11 cellular contexts compared by ENCODE assay signal in genomic region chr12:32120419-32120818, GRCh38. TPM values are rescaled to one million over a fixed set of nuclear protein-coding genes. Genes with fewer than 3 reads are reported as not detected.
DNase-seq lines count a peak whose midpoint lies in the region; ATAC-seq, FAIRE-seq and TF ChIP-seq lines count a peak whose summit lies in the region.
"Had no signal": no experiment of that assay in that cellular context is flagged by ENCODE, and none has a peak within 500 bp of the region (broad histone marks: within the 10 kb centered on the region; RNA-seq: fewer than 3 reads in every experiment).

No MANE protein-coding gene starts in this region.

- no CpG with 5 or more reads among the region's 2 CpGs for WGBS in neuronal stem cell (ENCODE audit: extremely low coverage in 2 of 2, insufficient read length in 2 of 2, insufficient replicate concordance in 1 of 2), 2 donors

- H3K79me1 ChIP-seq in neuronal stem cell (ENCODE audit: low read depth, low read length) = no peaks in the 10 kb centered on the region

- H4K91ac ChIP-seq in neuronal stem cell (ENCODE audit: low read depth, low read length, poor library complexity) = no peak overlapping the region

- H3K4me2 ChIP-seq in astrocyte (ENCODE audit: low read length) (peak overlapping the region; percentile 33), neuronal stem cell (ENCODE audit: insufficient read depth, low read length, poor library complexity, severe bottlenecking) (no peak overlapping the region)

- no peak overlapping the region for H2BK5ac ChIP-seq in neuronal stem cell (ENCODE audit: low read length)

- H3K4me3 Mint-ChIP-seq in astrocyte (ENCODE audit: unreplicated experiment) = peak overlapping the region; percentile 22
- H3K4me3 Mint-ChIP-seq: activated T-cell treated with anti-CD3 and anti-CD28 coated beads, Interleukin-2, amount 50 U/mL, for 24 hours had no signal

- H3K36me3 Mint-ChIP-seq in astrocyte (ENCODE audit: low read depth, unreplicated experiment) = peaks cover 7% of the 10 kb centered on the region

- H3K79me2 ChIP-seq in astrocyte (ENCODE audit: insufficient read depth, low read length) = peaks cover 78% of the 10 kb centered on the region

- H3K9ac ChIP-seq in astrocyte (ENCODE audit: low read length) (no peak overlapping the region), neuronal stem cell (ENCODE audit: low read depth, low read length, poor library complexity) (no peak overlapping the region)

- H4K20me1 ChIP-seq in astrocyte (ENCODE audit: insufficient read depth, low read length) = peaks cover 37% of the 10 kb centered on the region

- H3K4ac ChIP-seq in neuronal stem cell (ENCODE audit: low read length) = no peak overlapping the region

- ATAC-seq in HG03159 (IDR thresholded peaks at IDR 0.05; ENCODE audit: unreplicated experiment) = peak; percentile 88
- ATAC-seq in HG03457 (IDR thresholded peaks at IDR 0.05; ENCODE audit: unreplicated experiment) = no peak

- no peak overlapping the region for H3K27ac Mint-ChIP-seq in astrocyte (ENCODE audit: unreplicated experiment)
- H3K27ac Mint-ChIP-seq: activated T-cell treated with anti-CD3 and anti-CD28 coated beads, Interleukin-2, amount 50 U/mL, for 24 hours had no signal

- no peak for FAIRE-seq in astrocyte (lab: Jason Lieb, UNC)
- FAIRE-seq: RCC 7860 had no signal

- H2AK5ac ChIP-seq in neuronal stem cell (ENCODE audit: low read depth, low read length) = no peak overlapping the region

- no peak overlapping the region for H3K14ac ChIP-seq in neuronal stem cell (ENCODE audit: low read length)

- no peak overlapping the region for H3K27ac ChIP-seq in astrocyte (ENCODE audit: low read depth, low read length)
- H3K27ac ChIP-seq in neuronal stem cell (replicated peaks; ENCODE audit: low read length) = no peak overlapping the region

- H3K4me3 ChIP-seq in GM12864 (ENCODE audit: low read depth, low read length) (no peak overlapping the region), astrocyte (ENCODE audit: insufficient read depth, low read depth, low read length) (no peak overlapping the region), neuronal stem cell (ENCODE audit: low read length in 2 of 2) (no peak overlapping the region)

- no peak overlapping the region for H2AFZ ChIP-seq in astrocyte (ENCODE audit: low read depth, low read length)
- H2AFZ ChIP-seq in neuronal stem cell (ENCODE audit: low read length) = no peak overlapping the region

- TF ChIP-seq CTCF in GM12864 (IDR thresholded peaks at IDR 0.05; ENCODE audit: low read depth, low read length, missing control alignments) (no peak), GM20000 (IDR thresholded peaks at IDR 0.05; ENCODE audit: extremely low read depth, missing control alignments) (no peak), astrocyte (IDR thresholded peaks at IDR 0.05; ENCODE audit: insufficient read depth, low read depth, low read length) (no peak)

- H3K27me3 Mint-ChIP-seq in astrocyte (ENCODE audit: low read depth, unreplicated experiment) = no peaks in the 10 kb centered on the region
- H3K27me3 Mint-ChIP-seq: activated T-cell treated with anti-CD3 and anti-CD28 coated beads, Interleukin-2, amount 50 U/mL, for 24 hours had no signal

- H4K8ac ChIP-seq in neuronal stem cell (ENCODE audit: low read depth, low read length) = no peak overlapping the region

- H3K27me3 ChIP-seq in astrocyte (ENCODE audit: insufficient read depth, low read length) = no peaks in the 10 kb centered on the region
- H3K27me3 ChIP-seq in neuronal stem cell (ENCODE audit: control insufficient read depth in 3 of 3, insufficient read depth in 3 of 3, low read depth in 1 of 3, low read length in 3 of 3) = no peaks in the 10 kb centered on the region

- H3K23ac ChIP-seq in neuronal stem cell (ENCODE audit: low read depth, low read length, poor library complexity) = no peak overlapping the region

- peaks cover 25% of the 10 kb centered on the region for H3K4me1 Mint-ChIP-seq in astrocyte (ENCODE audit: low read depth, unreplicated experiment)

- DNase-seq in GM12864 (ENCODE audit: low read depth) (peak; percentile 24), GM20000 (ENCODE audit: low spot score) (peak; percentile 45), astrocyte (ENCODE audit: low read depth) (no peak), GM19240 (ENCODE audit: insufficient read length, low spot score) (no peak), neuronal stem cell (ENCODE audit: low spot score) (no peak)
- no peak for DNase-seq in stimulated activated naive CD4-positive, alpha-beta T cell (lab: John Stamatoyannopoulos, UW)
- DNase-seq: activated T-cell treated with anti-CD3 and anti-CD28 coated beads, Interleukin-2, amount 50 U/mL, for 24 hours; COR-L47 had no signal

- H2BK120ac ChIP-seq in neuronal stem cell (ENCODE audit: low read depth, low read length) = no peak overlapping the region

- H3K9me3 Mint-ChIP-seq in astrocyte (ENCODE audit: unreplicated experiment) = no peaks in the 10 kb centered on the region
- H3K9me3 Mint-ChIP-seq: activated T-cell treated with anti-CD3 and anti-CD28 coated beads, Interleukin-2, amount 50 U/mL, for 24 hours had no signal

- H3K9me3 ChIP-seq in astrocyte (ENCODE audit: insufficient read depth, low read depth, low read length) (no peaks in the 10 kb centered on the region), neuronal stem cell (replicated peaks in 1 of 2; ENCODE audit: control insufficient read depth in 2 of 2, insufficient read depth in 1 of 2, low read depth in 1 of 2, low read length in 2 of 2) (no peaks in the 10 kb centered on the region)

- H3K18ac ChIP-seq in neuronal stem cell (ENCODE audit: low read length) = no peak overlapping the region

- H3K36me3 ChIP-seq in astrocyte (ENCODE audit: insufficient read depth, low read length) = peaks cover 2% of the 10 kb centered on the region
- H3K36me3 ChIP-seq in neuronal stem cell (replicated peaks in 1 of 2; ENCODE audit: control insufficient read depth in 2 of 2, insufficient read depth in 2 of 2, low read length in 2 of 2) = no peaks in the 10 kb centered on the region

- no peak overlapping the region for H2BK15ac ChIP-seq in neuronal stem cell (ENCODE audit: low read length)

- no peak overlapping the region for H2BK12ac ChIP-seq in neuronal stem cell (ENCODE audit: low read length)

- H3K4me1 ChIP-seq in astrocyte (ENCODE audit: insufficient read depth, low read length) (peaks cover 33% of the 10 kb centered on the region), neuronal stem cell (ENCODE audit: control insufficient read depth in 2 of 2, insufficient read depth in 1 of 2, low read depth in 1 of 2, low read length in 2 of 2) (peaks cover 0 to 6% of the 10 kb centered on the region in 2 donors)

RNA-seq across cellular contexts. Expression of gene BICD1, which starts 13.8 kb away (rescaled TPM):
- total RNA-seq in astrocyte = 28.5 and 28.7 TPM in 2 replicates
- polyA plus RNA-seq in neuronal stem cell (2013, experiment 1 of 2) = 18.0 TPM
- polyA plus RNA-seq in neuronal stem cell (2013, experiment 2 of 2) = 17.3 TPM

Comparison
In these comparisons a context has a peak if more than half of its experiments do, and no peak if none do; other contexts are left out.
1. DNase-seq: peak in GM12864 (single experiment) and GM20000 (single experiment); none in astrocyte (single experiment), stimulated activated naive CD4-positive, alpha-beta T cell (0 of 6), GM19240 (single experiment) and neuronal stem cell (single experiment).